10 cellular contexts compared by ENCODE assay signal in the genomic region with DNA sequence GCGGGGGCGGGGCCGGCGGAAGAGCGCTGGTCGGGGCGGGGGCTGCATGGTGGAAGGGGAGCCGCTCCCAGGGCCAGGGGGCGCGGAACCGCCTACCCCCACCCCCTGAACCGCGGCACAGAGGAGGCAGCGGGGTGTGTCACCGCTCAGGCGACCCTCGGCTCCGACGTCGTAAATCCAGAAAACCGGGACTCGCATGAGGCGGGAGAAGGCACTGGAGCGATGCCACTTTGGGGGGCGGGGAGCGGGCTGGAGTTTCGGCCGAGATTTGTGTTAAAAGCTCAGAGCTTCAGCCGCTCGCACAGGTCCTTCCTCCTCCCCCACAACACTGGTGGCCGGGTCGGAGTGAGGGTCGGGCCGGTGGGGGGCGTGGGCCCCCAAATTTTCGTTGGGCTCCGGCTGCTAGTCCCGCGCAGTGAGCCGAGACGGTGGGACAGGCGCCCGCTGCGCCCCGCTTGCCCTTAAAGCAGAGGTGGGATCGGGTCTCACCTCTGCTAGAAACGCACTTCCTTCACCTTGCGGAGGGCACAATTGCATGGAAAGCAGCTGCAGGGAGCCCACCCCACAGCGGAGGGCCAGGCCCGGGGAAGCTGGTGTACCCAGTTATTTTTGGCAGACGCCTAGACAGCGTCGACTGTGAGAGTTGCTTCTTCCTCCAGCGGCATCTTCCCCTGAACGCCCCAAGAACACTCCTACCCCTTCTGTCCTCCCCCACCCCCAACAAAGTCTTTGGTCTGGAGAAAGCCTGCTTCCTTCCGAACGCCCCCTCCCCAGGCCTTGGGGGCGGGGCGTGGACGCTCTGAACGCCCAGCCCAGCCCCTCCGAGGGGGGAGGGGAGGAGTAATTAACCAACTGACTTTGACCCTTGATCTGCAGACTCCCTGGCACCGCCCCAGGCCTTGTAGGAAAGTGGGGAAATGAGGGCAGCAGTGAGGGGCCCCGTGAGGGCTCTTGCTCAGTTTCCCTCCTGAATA. TPM values are rescaled to one million over a fixed set of nuclear protein-coding genes. Genes with fewer than 3 reads are reported as not detected.
DNase-seq lines count a peak whose midpoint lies in the region; ATAC-seq and TF ChIP-seq lines count a peak whose summit lies in the region.
"Had no signal": no experiment of that assay in that cellular context is flagged by ENCODE, and none has a peak within 500 bp of the region (broad histone marks: within the 10 kb centered on the region; RNA-seq: fewer than 3 reads in every experiment).

No MANE protein-coding gene starts in this region.

- no peak overlapping the region for H2AFZ ChIP-seq in MM.1S (ENCODE audit: low read length)
- no peak overlapping the region for H2AFZ ChIP-seq in osteoblast (ENCODE audit: low read length)

- H3K4me2 ChIP-seq in MM.1S (ENCODE audit: low read depth, low read length) (peak overlapping the region; percentile 34), osteoblast (ENCODE audit: insufficient read depth, low read length) (no peak overlapping the region)

- peaks cover 38% of the 10 kb centered on the region for H3K27me3 ChIP-seq in MM.1S (replicated peaks; ENCODE audit: insufficient read depth, low read length)
- peaks cover 24% of the 10 kb centered on the region for H3K27me3 ChIP-seq in effector memory CD4-positive, alpha-beta T cell (replicated peaks; ENCODE audit: control insufficient read depth, insufficient read depth, low read length, poor library complexity, severe bottlenecking)
- H3K27me3 ChIP-seq in osteoblast (ENCODE audit: insufficient read depth, low read length), result peaks cover 42% of the 10 kb centered on the region

- TF ChIP-seq CTCF in MM.1S (IDR thresholded peaks at IDR 0.05; ENCODE audit: low read length) (no peak), osteoblast (IDR thresholded peaks at IDR 0.05; ENCODE audit: extremely low read depth, low read depth, low read length) (no peak)

- H3K79me2 ChIP-seq in MM.1S (ENCODE audit: low read length), result no peaks in the 10 kb centered on the region
- H3K79me2 ChIP-seq in osteoblast (ENCODE audit: insufficient read depth, low read length), result no peaks in the 10 kb centered on the region

- no peaks in the 10 kb centered on the region for H3K9me2 ChIP-seq in MM.1S (replicated peaks; ENCODE audit: insufficient read depth, low read length)

- peaks cover 4% of the 10 kb centered on the region for H3F3A ChIP-seq in MM.1S (ENCODE audit: insufficient read depth, low read length)

- ATAC-seq in HG03025 (IDR thresholded peaks at IDR 0.05; ENCODE audit: low FRiP score, unreplicated experiment) (no peak), GM18870 (IDR thresholded peaks at IDR 0.05; ENCODE audit: unreplicated experiment) (no peak), HG03457 (IDR thresholded peaks at IDR 0.05; ENCODE audit: unreplicated experiment) (no peak)

- no peak overlapping the region for H3K9ac ChIP-seq in MM.1S (ENCODE audit: low read length)

- H3K36me3 ChIP-seq in MM.1S (replicated peaks; ENCODE audit: insufficient read depth, low read length) (no peaks in the 10 kb centered on the region), osteoblast (ENCODE audit: insufficient read depth, low read length) (no peaks in the 10 kb centered on the region)
- H3K36me3 ChIP-seq in effector memory CD4-positive, alpha-beta T cell (ENCODE audit: control insufficient read depth, insufficient read depth, low read length), result no peaks in the 10 kb centered on the region

- DNase-seq in ELF-1 (ENCODE audit: low read depth, low spot score), result peak; percentile 64
- DNase-seq in MM.1S, result no peak
- DNase-seq in effector memory CD4-positive, alpha-beta T cell, result no peak
- DNase-seq in osteoblast (ENCODE audit: insufficient read length, low spot score, missing footprints), result peak; percentile 92
- DNase-seq in cerebellar nuclear complex (lab: John Stamatoyannopoulos, UW), result no peak
- DNase-seq: activated naive CD4-positive, alpha-beta T cell; NCI-H2171 had no signal

- H3K4me1 ChIP-seq in MM.1S (ENCODE audit: low read length), result peaks cover 18% of the 10 kb centered on the region
- peaks cover 32% of the 10 kb centered on the region for H3K4me1 ChIP-seq in effector memory CD4-positive, alpha-beta T cell (ENCODE audit: control insufficient read depth, insufficient read depth, low read length, poor library complexity, severe bottlenecking)
- H3K4me1 ChIP-seq in osteoblast (ENCODE audit: insufficient read depth, low read length), result peaks cover 3% of the 10 kb centered on the region

- no peak overlapping the region for H3K4me3 ChIP-seq in MM.1S (ENCODE audit: low read length)
- peak overlapping the region; percentile 4 for H3K4me3 ChIP-seq in effector memory CD4-positive, alpha-beta T cell (ENCODE audit: insufficient read depth, low read depth, low read length, poor library complexity, severe bottlenecking)
- H3K4me3 ChIP-seq in osteoblast (ENCODE audit: insufficient read depth, low read length), result no peak overlapping the region

- no peaks in the 10 kb centered on the region for H4K20me1 ChIP-seq in MM.1S (ENCODE audit: insufficient read depth, low read length)
- no peaks in the 10 kb centered on the region for H4K20me1 ChIP-seq in osteoblast (ENCODE audit: insufficient read depth, low read length)

- no peaks in the 10 kb centered on the region for H3K9me3 ChIP-seq in MM.1S (replicated peaks; ENCODE audit: insufficient read depth, low read length)
- no peaks in the 10 kb centered on the region for H3K9me3 ChIP-seq in effector memory CD4-positive, alpha-beta T cell (ENCODE audit: control insufficient read depth, low read length)
- no peaks in the 10 kb centered on the region for H3K9me3 ChIP-seq in osteoblast (ENCODE audit: low read depth, low read length)

- no peak overlapping the region for H3K27ac ChIP-seq in MM.1S (ENCODE audit: low read length)
- H3K27ac ChIP-seq in effector memory CD4-positive, alpha-beta T cell (ENCODE audit: insufficient read depth, low read length, poor library complexity, severe bottlenecking), result no peak overlapping the region
- H3K27ac ChIP-seq in osteoblast (ENCODE audit: low read depth, low read length), result no peak overlapping the region

RNA-seq across cellular contexts. Expression of gene OVOL1, which starts 1.1 kb away (rescaled TPM):
- not detected in 2 replicates for total RNA-seq in osteoblast

RNA-seq across cellular contexts. Expression of gene AP5B1, which starts 7.2 kb away (rescaled TPM):
- total RNA-seq in osteoblast, result 15.3 and 18.1 TPM in 2 replicates

RNA-seq across cellular contexts. Expression of gene SNX32, which starts 45.8 kb away (rescaled TPM):
- total RNA-seq in osteoblast, result 1.1 and 1.5 TPM in 2 replicates

Comparison
In these comparisons a context has a peak if more than half of its experiments do, and no peak if none do; other contexts are left out.
1. DNase-seq: peak in ELF-1 (single experiment) and osteoblast (single experiment); none in MM.1S (single experiment), effector memory CD4-positive, alpha-beta T cell (0 of 3) and cerebellar nuclear complex (0 of 2).